Comparison of ENCODE assay signal across 1 cellular context in the genomic region with DNA sequence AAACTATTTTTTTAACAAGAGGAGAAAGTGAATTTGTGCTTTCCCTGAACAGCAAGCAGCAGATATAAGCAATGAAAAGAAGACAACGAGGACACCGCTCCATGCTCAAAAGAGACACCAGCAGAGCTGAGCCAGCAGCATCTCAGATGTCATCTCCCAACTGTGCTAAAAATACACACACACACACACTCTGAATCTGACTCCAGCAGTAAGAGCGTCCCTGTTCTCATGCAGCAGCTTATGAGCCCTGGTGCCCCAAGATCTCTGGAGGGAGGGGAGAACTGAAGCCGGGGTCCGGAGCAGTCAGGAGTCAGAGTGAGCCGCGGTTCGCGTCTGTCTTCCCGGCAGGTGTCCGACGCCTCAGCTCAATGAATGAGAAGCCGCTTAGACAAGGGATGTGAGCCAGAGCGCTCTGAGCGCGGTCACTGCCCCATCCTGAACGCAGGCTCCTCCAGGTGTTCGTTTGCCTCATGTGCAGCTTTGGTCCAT.
TF ChIP-seq lines count a peak whose summit lies in the region.

No MANE protein-coding gene starts in this region.

TF ChIP-seq in HepG2, 621 proteins besides CTCF, POLR2A, EP300 and RAD21:
- TF ChIP-seq, protein P1, sequence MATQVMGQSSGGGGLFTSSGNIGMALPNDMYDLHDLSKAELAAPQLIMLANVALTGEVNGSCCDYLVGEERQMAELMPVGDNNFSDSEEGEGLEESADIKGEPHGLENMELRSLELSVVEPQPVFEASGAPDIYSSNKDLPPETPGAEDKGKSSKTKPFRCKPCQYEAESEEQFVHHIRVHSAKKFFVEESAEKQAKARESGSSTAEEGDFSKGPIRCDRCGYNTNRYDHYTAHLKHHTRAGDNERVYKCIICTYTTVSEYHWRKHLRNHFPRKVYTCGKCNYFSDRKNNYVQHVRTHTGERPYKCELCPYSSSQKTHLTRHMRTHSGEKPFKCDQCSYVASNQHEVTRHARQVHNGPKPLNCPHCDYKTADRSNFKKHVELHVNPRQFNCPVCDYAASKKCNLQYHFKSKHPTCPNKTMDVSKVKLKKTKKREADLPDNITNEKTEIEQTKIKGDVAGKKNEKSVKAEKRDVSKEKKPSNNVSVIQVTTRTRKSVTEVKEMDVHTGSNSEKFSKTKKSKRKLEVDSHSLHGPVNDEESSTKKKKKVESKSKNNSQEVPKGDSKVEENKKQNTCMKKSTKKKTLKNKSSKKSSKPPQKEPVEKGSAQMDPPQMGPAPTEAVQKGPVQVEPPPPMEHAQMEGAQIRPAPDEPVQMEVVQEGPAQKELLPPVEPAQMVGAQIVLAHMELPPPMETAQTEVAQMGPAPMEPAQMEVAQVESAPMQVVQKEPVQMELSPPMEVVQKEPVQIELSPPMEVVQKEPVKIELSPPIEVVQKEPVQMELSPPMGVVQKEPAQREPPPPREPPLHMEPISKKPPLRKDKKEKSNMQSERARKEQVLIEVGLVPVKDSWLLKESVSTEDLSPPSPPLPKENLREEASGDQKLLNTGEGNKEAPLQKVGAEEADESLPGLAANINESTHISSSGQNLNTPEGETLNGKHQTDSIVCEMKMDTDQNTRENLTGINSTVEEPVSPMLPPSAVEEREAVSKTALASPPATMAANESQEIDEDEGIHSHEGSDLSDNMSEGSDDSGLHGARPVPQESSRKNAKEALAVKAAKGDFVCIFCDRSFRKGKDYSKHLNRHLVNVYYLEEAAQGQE (IDR thresholded peaks at IDR 0.05; ENCODE audit: borderline replicate concordance in 1 of 2, low read depth in 1 of 2, low read length in 2 of 2), result no peak
- TF ChIP-seq U2AF1 (optimal IDR thresholded peaks at IDR 0.05; ENCODE audit: low read depth, low read length) (no peak), ZFP82 (CRISPR knock-in tag; IDR thresholded peaks at IDR 0.05; ENCODE audit: borderline replicate concordance) (no peak), ZNF263 (CRISPR knock-in tag; IDR thresholded peaks at IDR 0.05) (0 out of 2 replicates have a peak, but pooled peaks have one; percentile 18)
